ENCODE assay signal across 16 cellular contexts in genomic region chr10:35795131-35795819, GRCh38.
A peak's percentile ranks its signal among the peaks of the same experiment; 100 is the strongest.
DNase-seq lines count a peak whose midpoint lies in the region; ATAC-seq and TF ChIP-seq lines count a peak whose summit lies in the region.
"Had no signal": no experiment of that assay in that cellular context is flagged by ENCODE, and none has a peak within 500 bp of the region (broad histone marks: within the 10 kb centered on the region; RNA-seq: fewer than 3 reads in every experiment).

No MANE protein-coding gene starts in this region.

- H3K4me2 ChIP-seq in mesenchymal stem cell (ENCODE audit: low read length, poor library complexity, severe bottlenecking) = no peak overlapping the region
- H3K4me2 ChIP-seq: hepatocyte had no signal

- H3K36me3 ChIP-seq in mesenchymal stem cell (ENCODE audit: control insufficient read depth in 1 of 2, insufficient read depth in 2 of 2, low read depth in 1 of 2, low read length in 2 of 2) = no peaks in the 10 kb centered on the region
- H3K36me3 ChIP-seq: lower lobe of right lung, neutrophil, spleen had no signal

- no peaks in the 10 kb centered on the region for H3K27me3 ChIP-seq in mesenchymal stem cell (ENCODE audit: control insufficient read depth in 1 of 2, insufficient read depth in 1 of 2, low read length in 2 of 2)
- H3K27me3 ChIP-seq: body of pancreas, hepatocyte, neutrophil had no signal

- H3K14ac ChIP-seq in mesenchymal stem cell (ENCODE audit: low read length in 2 of 2) = peak overlapping the region in 1 of 2 experiments; percentile 4

- WGBS in mesenchymal stem cell = 78% methylated on average over 12 of the region's 13 CpGs

- TF ChIP-seq CTCF in astrocyte of the spinal cord (IDR thresholded peaks at IDR 0.05; ENCODE audit: low read depth, low read length) = no peak

- H3K79me1 ChIP-seq in mesenchymal stem cell (replicated peaks; ENCODE audit: low read length, poor library complexity, severe bottlenecking) = no peaks in the 10 kb centered on the region

- in situ Hi-C loops in astrocyte of the spinal cord (cut with HindIII; ENCODE audit: low sequenced_read_pairs) = no loop called here

- H3K9ac ChIP-seq in mesenchymal stem cell (ENCODE audit: low read length) = no peak overlapping the region

- no peak overlapping the region for H2AK5ac ChIP-seq in mesenchymal stem cell (ENCODE audit: low read length, severe bottlenecking)

- H3K4me3 ChIP-seq in astrocyte of the spinal cord (ENCODE audit: low read depth, low read length) = no peak overlapping the region
- H3K4me3 ChIP-seq in mesenchymal stem cell (ENCODE audit: insufficient read depth in 1 of 2, low read depth in 1 of 2, low read length in 2 of 2) = no peak overlapping the region
- H3K4me3 ChIP-seq: body of pancreas, hepatocyte, lower lobe of right lung, spleen had no signal

- no peaks in the 10 kb centered on the region for H3K9me3 ChIP-seq in mesenchymal stem cell (ENCODE audit: control insufficient read depth, low read length)
- H3K9me3 ChIP-seq: body of pancreas, lower lobe of right lung, neutrophil, spleen had no signal

- no peak overlapping the region for H2AFZ ChIP-seq in mesenchymal stem cell (ENCODE audit: low read depth, low read length)
- H2AFZ ChIP-seq: hepatocyte had no signal

- no peak overlapping the region for H3K4ac ChIP-seq in mesenchymal stem cell (ENCODE audit: low read depth in 1 of 2, low read length in 2 of 2)

- no peak overlapping the region for H3K27ac ChIP-seq in mesenchymal stem cell (ENCODE audit: low read length, poor library complexity, severe bottlenecking)
- H3K27ac ChIP-seq: body of pancreas, hepatocyte, lower lobe of right lung, neutrophil, spleen had no signal

- no peak overlapping the region for H3K18ac ChIP-seq in mesenchymal stem cell (ENCODE audit: low read depth in 1 of 2, low read length in 2 of 2)

- H4K91ac ChIP-seq in mesenchymal stem cell (ENCODE audit: low read length) = no peak overlapping the region

- H2BK5ac ChIP-seq in mesenchymal stem cell (ENCODE audit: low read depth, low read length, poor library complexity, severe bottlenecking) = no peak overlapping the region

- H4K8ac ChIP-seq in mesenchymal stem cell (ENCODE audit: low read length) = peak overlapping the region; percentile 79

- no peak for ATAC-seq in HG03108 (IDR thresholded peaks at IDR 0.05; ENCODE audit: unreplicated experiment)
- ATAC-seq: body of pancreas, HCT116 had no signal

- peak overlapping the region; percentile 9 for H2BK15ac ChIP-seq in mesenchymal stem cell (ENCODE audit: low read depth, poor library complexity, severe bottlenecking)

- no peak overlapping the region for H2BK120ac ChIP-seq in mesenchymal stem cell (ENCODE audit: low read depth, low read length)

- DNase-seq in EH (ENCODE audit: low read depth) (peak; percentile 18), NCI-H1092 (lab: John Stamatoyannopoulos, UW) (peak; percentile 21), astrocyte of the spinal cord (ENCODE audit: low read depth, low spot score) (peak; percentile 77), mesenchymal stem cell (no peak), GF-D8 (lab: John Stamatoyannopoulos, UW) (no peak), NCI-H226 (no peak), kidney glomerular epithelial cell (lab: John Stamatoyannopoulos, UW) (no peak)
- DNase-seq: activated CD4-positive, alpha-beta T cell treated with anti-CD3 and anti-CD28 coated beads, Interleukin-2, amount 50 U/mL, for 1 hour; body of pancreas; C1 segment of cervical spinal cord; lower lobe of right lung; spleen had no signal

- no peak overlapping the region for H3K23ac ChIP-seq in mesenchymal stem cell (ENCODE audit: low read length in 2 of 2)

- peaks cover 6% of the 10 kb centered on the region for H3K4me1 ChIP-seq in mesenchymal stem cell (ENCODE audit: control insufficient read depth, insufficient read depth, low read depth, low read length)
- H3K4me1 ChIP-seq: body of pancreas, lower lobe of right lung, spleen had no signal

- peak overlapping the region in 1 of 2 experiments; percentile 21 for H2BK12ac ChIP-seq in mesenchymal stem cell (ENCODE audit: low read length in 2 of 2)

Comparison
In these comparisons a context has a peak if more than half of its experiments do, and no peak if none do; other contexts are left out.
1. DNase-seq: peak in EH (single experiment), NCI-H1092 (single experiment) and astrocyte of the spinal cord (single experiment); none in mesenchymal stem cell (single experiment), GF-D8 (single experiment), NCI-H226 (single experiment) and kidney glomerular epithelial cell (single experiment).